12 cellular contexts compared by ENCODE assay signal in genomic region chr4:1154523-1155182, GRCh38. TPM values are rescaled to one million over a fixed set of nuclear protein-coding genes. Genes with fewer than 3 reads are reported as not detected.
DNase-seq lines count a peak whose midpoint lies in the region; ATAC-seq and TF ChIP-seq lines count a peak whose summit lies in the region.
"Had no signal": no experiment of that assay in that cellular context is flagged by ENCODE, and none has a peak within 500 bp of the region (broad histone marks: within the 10 kb centered on the region; RNA-seq: fewer than 3 reads in every experiment).

No MANE protein-coding gene starts in this region.

- H3K4me1 ChIP-seq in transverse colon, result peaks cover 3 to 12% (median 6%) of the 10 kb centered on the region in 4 donors
- H3K4me1 ChIP-seq: A549 had no signal

- 54 to 70% methylated on average over 2 to 21 of the region's 21 CpGs for WGBS in transverse colon (ENCODE audit: low coverage in 1 of 2), 2 donors

- H3K27me3 ChIP-seq in transverse colon, result no peaks in the 10 kb centered on the region

- TF ChIP-seq EP300 in transverse colon (IDR thresholded peaks at IDR 0.05; ENCODE audit: low read depth), result no peak

- no peak for ATAC-seq in HG03135 (IDR thresholded peaks at IDR 0.05; ENCODE audit: unreplicated experiment)
- ATAC-seq in stimulated activated naive CD8-positive, alpha-beta T cell treated with anti-CD3 and anti-CD28 coated beads, Interleukin-15, Interleukin-2, amounts not matched to agents 100 U/mL and 50 U/mL, for 24 hours, result no peak
- ATAC-seq: A549 had no signal

- intact Hi-C loops in transverse colon (cut with DNase I; ENCODE audit: low total_unique reads), result no loop called here

- no peak for TF ChIP-seq POLR2A in transverse colon (IDR thresholded peaks at IDR 0.05)

- in situ Hi-C loops in transverse colon (cut with MboI; ENCODE audit: low pct_ligation_motif_present in 1 of 4, low pct_unique_long_range_greater_than_20kb in 1 of 4, low sequenced_read_pairs in 3 of 4), result loop anchor here in 3 of 4 donors (10.0 to 25.0 kb wide), 2 partner anchors 108 to 110 kb away; no protein-coding TSS in a partner anchor

- peaks cover 8 to 12% of the 10 kb centered on the region in 2 donors for H3K9me3 ChIP-seq in transverse colon
- H3K9me3 ChIP-seq: A549 had no signal

- peak; percentile 1 for DNase-seq in NCI-H345 (lab: John Stamatoyannopoulos, UW)
- DNase-seq in NCI-H345 treated with DMSO at 0.1 percent for 48 hours (lab: John Stamatoyannopoulos, UW; ENCODE audit: unreplicated experiment), result no peak
- peak; percentile 30 for DNase-seq in SW480 (ENCODE audit: low spot score)
- peak; percentile 6 for DNase-seq in iPS-NIHi7 (ENCODE audit: extremely low spot score)
- peak; percentile 55 for DNase-seq in transverse colon
- DNase-seq in NCI-H510A (lab: John Stamatoyannopoulos, UW), result no peak
- no peak for DNase-seq in stimulated activated naive CD8-positive, alpha-beta T cell treated with anti-CD3 and anti-CD28 coated beads, Interleukin-15, Interleukin-2, amounts not matched to agents 100 U/mL and 50 U/mL, for 24 hours
- DNase-seq: amygdala, kidney had no signal

- H3K27ac ChIP-seq in transverse colon, result no peak overlapping the region
- H3K27ac ChIP-seq: A549, epithelial cell of prostate had no signal

- TF ChIP-seq CTCF in transverse colon (IDR thresholded peaks at IDR 0.05), result no peak

- no peak overlapping the region for H3K4me3 ChIP-seq in transverse colon
- H3K4me3 ChIP-seq: A549 had no signal

- H3K36me3 ChIP-seq in transverse colon, result no peaks in the 10 kb centered on the region

RNA-seq across cellular contexts. Expression of gene SPON2, which starts 17.7 kb away (rescaled TPM):
- 100 to 1,000 TPM in 1 of 4 donors, 10 to 100 TPM in 3; 45.4 to 127 (median 53.1) TPM for total RNA-seq in transverse colon

RNA-seq across cellular contexts. Expression of gene RNF212, which starts 41.3 kb away (rescaled TPM):
- total RNA-seq in transverse colon, result 1 to 10 TPM in 2 of 4 donors, not detected in 2; 2.5 to 9.1 TPM

Comparison
In these comparisons a context has a peak if more than half of its experiments do, and no peak if none do; other contexts are left out.
1. DNase-seq: peak in NCI-H345 (single experiment), SW480 (single experiment), iPS-NIHi7 (single experiment) and transverse colon (single experiment); none in NCI-H345 treated with DMSO at 0.1 percent for 48 hours (single experiment), NCI-H510A (single experiment) and stimulated activated naive CD8-positive, alpha-beta T cell treated with anti-CD3 and anti-CD28 coated beads, Interleukin-15, Interleukin-2, amounts not matched to agents 100 U/mL and 50 U/mL, for 24 hours (single experiment).